In the genomic region with DNA sequence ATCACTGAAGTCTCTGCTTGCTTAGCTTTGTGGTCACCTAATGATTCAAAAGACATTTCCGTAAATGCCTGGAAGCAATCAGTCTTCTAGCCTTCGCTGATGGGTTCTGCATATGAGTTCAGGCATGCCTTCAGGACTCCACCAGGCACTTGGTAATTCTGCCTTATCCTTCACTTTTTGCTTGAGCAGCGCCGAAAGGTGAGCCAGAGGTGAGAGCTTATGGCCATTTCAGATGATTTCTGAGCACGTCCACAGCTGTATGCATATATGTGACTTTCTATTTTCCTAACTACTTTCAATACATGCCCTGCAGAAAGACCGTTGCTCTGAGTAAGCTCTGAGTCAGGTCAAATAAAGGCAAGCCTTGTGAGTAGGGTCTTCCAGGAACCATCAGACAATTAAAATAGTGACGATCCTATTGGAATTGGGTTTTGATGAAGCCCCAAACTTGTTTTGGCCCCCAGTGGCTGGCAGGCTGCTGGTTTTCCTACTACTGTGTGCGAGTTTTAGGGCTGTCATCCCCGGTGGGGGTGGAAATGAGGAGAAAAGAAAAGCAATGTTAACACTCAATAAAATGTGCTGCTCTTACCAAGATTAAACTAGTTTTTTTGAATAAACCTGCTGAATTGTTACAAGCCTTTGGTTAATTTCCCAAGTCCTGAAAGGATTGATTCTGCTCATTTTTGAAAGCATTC, we compare ENCODE assay signal across 14 cellular contexts.
A peak's percentile ranks its signal among the peaks of the same experiment; 100 is the strongest.
DNase-seq lines count a peak whose midpoint lies in the region; ATAC-seq and TF ChIP-seq lines count a peak whose summit lies in the region.
"Had no signal": no experiment of that assay in that cellular context is flagged by ENCODE, and none has a peak within 500 bp of the region (broad histone marks: within the 10 kb centered on the region; RNA-seq: fewer than 3 reads in every experiment).

No MANE protein-coding gene starts in this region.

- DNase-seq in GM23338 (ENCODE audit: low spot score): no peak
- DNase-seq in RPMI8226: peak; percentile 48
- no peak for DNase-seq in gastrocnemius medialis
- DNase-seq in activated T-helper 1 cell treated with anti-CD3 and anti-CD28 coated beads, Interleukin-12 subunit alpha, Interleukin-12 subunit beta, Interleukin-2, Interleukin-4 antibody, amounts not matched to agents 30 ng/mL and 10 ng/mL and 1 ng/mL, durations not matched to agents 14 hours and 24 hours and 36 hours (ENCODE audit: low spot score): no peak
- DNase-seq in DMS53 treated with DMSO at 0.1 percent for 48 hours (lab: John Stamatoyannopoulos, UW; ENCODE audit: unreplicated experiment): no peak
- DNase-seq: CD8-positive, alpha-beta T cell; colonic mucosa; NCI-H1048; NCI-H2227 treated with DMSO at 0.1 percent for 48 hours; right lobe of liver had no signal

- H3K36me3 Mint-ChIP-seq in GM23338 (ENCODE audit: low read depth): no peaks in the 10 kb centered on the region
- H3K36me3 Mint-ChIP-seq in activated T-helper 1 cell treated with anti-CD3 and anti-CD28 coated beads, Interleukin-12 subunit alpha, Interleukin-12 subunit beta, Interleukin-2, Interleukin-4 antibody, amounts not matched to agents 30 ng/mL and 10 ng/mL and 1 ng/mL, durations not matched to agents 14 hours and 24 hours and 36 hours (ENCODE audit: low read depth): no peaks in the 10 kb centered on the region
- H3K36me3 Mint-ChIP-seq: CD8-positive, alpha-beta T cell had no signal

- no peaks in the 10 kb centered on the region for H3K79me2 ChIP-seq in GM23338 (replicated peaks; ENCODE audit: insufficient read depth)

- no peak overlapping the region for H3K4me3 ChIP-seq in GM23338
- H3K4me3 ChIP-seq in esophagus (ENCODE audit: low read depth in 1 of 2, low read length in 2 of 2): no peak overlapping the region
- H3K4me3 ChIP-seq in gastrocnemius medialis: peak overlapping the region in 2 of 4 donors; percentile 12 to 27
- H3K4me3 ChIP-seq: colonic mucosa, right lobe of liver had no signal

- TF ChIP-seq CTCF in GM23338 (conservative IDR thresholded peaks at IDR 0.05; ENCODE audit: low read depth in 2 of 2) (no peak), gastrocnemius medialis (IDR thresholded peaks at IDR 0.05 in 4 of 5, conservative IDR thresholded peaks at IDR 0.05 in 1 of 5) (no peak)

- 47 to 63% methylated on average over 9 of the region's 9 CpGs for WGBS in esophagus, 2 donors

- H3F3A ChIP-seq in GM23338 (replicated peaks; ENCODE audit: low read depth): no peaks in the 10 kb centered on the region

- H3K4me3 Mint-ChIP-seq in GM23338: no peak overlapping the region
- no peak overlapping the region for H3K4me3 Mint-ChIP-seq in activated T-helper 1 cell treated with anti-CD3 and anti-CD28 coated beads, Interleukin-12 subunit alpha, Interleukin-12 subunit beta, Interleukin-2, Interleukin-4 antibody, amounts not matched to agents 30 ng/mL and 10 ng/mL and 1 ng/mL, durations not matched to agents 14 hours and 24 hours and 36 hours
- H3K4me3 Mint-ChIP-seq: activated naive CD4-positive, alpha-beta T cell treated with anti-CD3 and anti-CD28 coated beads, Interleukin-2, amount 50 U/mL, for 24 hours; CD8-positive, alpha-beta T cell had no signal

- H3K9me3 Mint-ChIP-seq in GM23338: no peaks in the 10 kb centered on the region; the same call in 2 of the 3 replicates
- no peaks in the 10 kb centered on the region for H3K9me3 Mint-ChIP-seq in activated T-helper 1 cell treated with anti-CD3 and anti-CD28 coated beads, Interleukin-12 subunit alpha, Interleukin-12 subunit beta, Interleukin-2, Interleukin-4 antibody, amounts not matched to agents 30 ng/mL and 10 ng/mL and 1 ng/mL, durations not matched to agents 14 hours and 24 hours and 36 hours
- H3K9me3 Mint-ChIP-seq: activated naive CD4-positive, alpha-beta T cell treated with anti-CD3 and anti-CD28 coated beads, Interleukin-2, amount 50 U/mL, for 24 hours had no signal

- H3K27me3 ChIP-seq in GM23338 (ENCODE audit: insufficient read depth) (no peaks in the 10 kb centered on the region), esophagus (ENCODE audit: control insufficient read depth in 1 of 2, insufficient read depth in 2 of 2, low read length in 2 of 2) (no peaks in the 10 kb centered on the region), gastrocnemius medialis (no peaks in the 10 kb centered on the region)
- H3K27me3 ChIP-seq: colonic mucosa, right lobe of liver had no signal

- H3K4me1 ChIP-seq in GM23338 (ENCODE audit: insufficient read depth) (no peaks in the 10 kb centered on the region), esophagus (ENCODE audit: control insufficient read depth in 2 of 2, insufficient read depth in 2 of 2, low read length in 1 of 2) (no peaks in the 10 kb centered on the region), gastrocnemius medialis (peaks cover 7 to 16% of the 10 kb centered on the region in 2 donors)
- H3K4me1 ChIP-seq: colonic mucosa, right lobe of liver had no signal

- no peak overlapping the region for H3K4me2 ChIP-seq in GM23338

- H4K20me1 ChIP-seq in GM23338 (replicated peaks; ENCODE audit: insufficient read depth): no peaks in the 10 kb centered on the region

- H3K27me3 Mint-ChIP-seq in GM23338 (ENCODE audit: insufficient read depth, low read depth, poor library complexity): no peaks in the 10 kb centered on the region
- peaks cover 37% of the 10 kb centered on the region for H3K27me3 Mint-ChIP-seq in activated T-helper 1 cell treated with anti-CD3 and anti-CD28 coated beads, Interleukin-12 subunit alpha, Interleukin-12 subunit beta, Interleukin-2, Interleukin-4 antibody, amounts not matched to agents 30 ng/mL and 10 ng/mL and 1 ng/mL, durations not matched to agents 14 hours and 24 hours and 36 hours (ENCODE audit: insufficient read depth)

- intact Hi-C loops in gastrocnemius medialis (cut with DNase I; ENCODE audit: low total_unique reads): no loop called here
- intact Hi-C loops in activated T-helper 1 cell treated with anti-CD3 and anti-CD28 coated beads, Interleukin-12 subunit alpha, Interleukin-12 subunit beta, Interleukin-2, Interleukin-4 antibody, amounts not matched to agents 30 ng/mL and 10 ng/mL and 1 ng/mL, durations not matched to agents 14 hours and 24 hours and 36 hours (cut with micrococcal nuclease): no loop called here

- H3K9me2 ChIP-seq in GM23338 (ENCODE audit: insufficient read depth): no peaks in the 10 kb centered on the region

- no peak overlapping the region for H3K27ac Mint-ChIP-seq in GM23338
- no peak overlapping the region for H3K27ac Mint-ChIP-seq in activated T-helper 1 cell treated with anti-CD3 and anti-CD28 coated beads, Interleukin-12 subunit alpha, Interleukin-12 subunit beta, Interleukin-2, Interleukin-4 antibody, amounts not matched to agents 30 ng/mL and 10 ng/mL and 1 ng/mL, durations not matched to agents 14 hours and 24 hours and 36 hours
- H3K27ac Mint-ChIP-seq: activated naive CD4-positive, alpha-beta T cell treated with anti-CD3 and anti-CD28 coated beads, Interleukin-2, amount 50 U/mL, for 24 hours; CD8-positive, alpha-beta T cell had no signal

- no peak for TF ChIP-seq POLR2A in gastrocnemius medialis (IDR thresholded peaks at IDR 0.05)

- H2AFZ ChIP-seq in GM23338: peak overlapping the region; percentile 52; the same call in 1 of the 2 replicates

- no peaks in the 10 kb centered on the region for H3K4me1 Mint-ChIP-seq in GM23338
- no peaks in the 10 kb centered on the region for H3K4me1 Mint-ChIP-seq in activated T-helper 1 cell treated with anti-CD3 and anti-CD28 coated beads, Interleukin-12 subunit alpha, Interleukin-12 subunit beta, Interleukin-2, Interleukin-4 antibody, amounts not matched to agents 30 ng/mL and 10 ng/mL and 1 ng/mL, durations not matched to agents 14 hours and 24 hours and 36 hours (ENCODE audit: low read depth)
- H3K4me1 Mint-ChIP-seq: activated naive CD4-positive, alpha-beta T cell treated with anti-CD3 and anti-CD28 coated beads, Interleukin-2, amount 50 U/mL, for 24 hours had no signal

- H3K27ac ChIP-seq in GM23338 (ENCODE audit: low read depth): no peak overlapping the region
- H3K27ac ChIP-seq in esophagus (ENCODE audit: low read depth in 2 of 2, low read length in 1 of 2): peak overlapping the region; percentile 46 to 93
- H3K27ac ChIP-seq in gastrocnemius medialis: peak overlapping the region; percentile 42 to 95 (median 56)
- H3K27ac ChIP-seq: colonic mucosa, right lobe of liver had no signal

- H3K36me3 ChIP-seq in GM23338 (ENCODE audit: insufficient read depth) (no peaks in the 10 kb centered on the region), esophagus (ENCODE audit: control insufficient read depth in 2 of 2, insufficient read depth in 2 of 2, low read length in 1 of 2) (no peaks in the 10 kb centered on the region), gastrocnemius medialis (no peaks in the 10 kb centered on the region)
- H3K36me3 ChIP-seq: colonic mucosa, right lobe of liver had no signal

- no peaks in the 10 kb centered on the region for H3K9me3 ChIP-seq in esophagus (ENCODE audit: control insufficient read depth in 2 of 2, insufficient read depth in 1 of 2, low read depth in 1 of 2, low read length in 1 of 2)
- H3K9me3 ChIP-seq in gastrocnemius medialis: no peaks in the 10 kb centered on the region
- H3K9me3 ChIP-seq: colonic mucosa, right lobe of liver had no signal

- ATAC-seq in GM23338: no peak
- ATAC-seq in gastrocnemius medialis: peak in 1 of 2 donors; percentile 29
- ATAC-seq in HG03045 (IDR thresholded peaks at IDR 0.05; ENCODE audit: unreplicated experiment): no peak
- no peak for ATAC-seq in GM19328 (IDR thresholded peaks at IDR 0.05; ENCODE audit: unreplicated experiment)
- ATAC-seq: CD8-positive, alpha-beta T cell; right lobe of liver had no signal

- in situ Hi-C loops in gastrocnemius medialis (cut with MboI; ENCODE audit: low sequenced_read_pairs in 4 of 4): loop anchor here (10.0 to 25.0 kb wide), 5 partner anchors 859 to 1516 kb away; no protein-coding TSS in a partner anchor

TF ChIP-seq in GM23338, 12 proteins besides CTCF, POLR2A, EP300 and RAD21 (continues in another document):
- TF ChIP-seq ZNF114 (CRISPR knock-in tag; IDR thresholded peaks at IDR 0.05) (no peak), EZH2phosphoT487 (IDR thresholded peaks at IDR 0.05; ENCODE audit: unreplicated experiment) (no peak), NANOG (IDR thresholded peaks at IDR 0.05; ENCODE audit: borderline replicate concordance) (no peak), EZH2 (IDR thresholded peaks at IDR 0.05; ENCODE audit: low read depth, unreplicated experiment) (no peak), STAT1 (IDR thresholded peaks at IDR 0.05; ENCODE audit: unreplicated experiment) (no peak), JUNB (IDR thresholded peaks at IDR 0.05; ENCODE audit: unreplicated experiment) (no peak)
- TF ChIP-seq, protein P1, sequence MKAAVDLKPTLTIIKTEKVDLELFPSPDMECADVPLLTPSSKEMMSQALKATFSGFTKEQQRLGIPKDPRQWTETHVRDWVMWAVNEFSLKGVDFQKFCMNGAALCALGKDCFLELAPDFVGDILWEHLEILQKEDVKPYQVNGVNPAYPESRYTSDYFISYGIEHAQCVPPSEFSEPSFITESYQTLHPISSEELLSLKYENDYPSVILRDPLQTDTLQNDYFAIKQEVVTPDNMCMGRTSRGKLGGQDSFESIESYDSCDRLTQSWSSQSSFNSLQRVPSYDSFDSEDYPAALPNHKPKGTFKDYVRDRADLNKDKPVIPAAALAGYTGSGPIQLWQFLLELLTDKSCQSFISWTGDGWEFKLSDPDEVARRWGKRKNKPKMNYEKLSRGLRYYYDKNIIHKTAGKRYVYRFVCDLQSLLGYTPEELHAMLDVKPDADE (IDR thresholded peaks at IDR 0.05): no peak
